ENCODE assay signal across 23 cellular contexts in genomic region chr3:70400194-70400593, GRCh38.
DNase-seq lines count a peak whose midpoint lies in the region; ATAC-seq and TF ChIP-seq lines count a peak whose summit lies in the region.
"Had no signal": no experiment of that assay in that cellular context is flagged by ENCODE, and none has a peak within 500 bp of the region (broad histone marks: within the 10 kb centered on the region; RNA-seq: fewer than 3 reads in every experiment).

No MANE protein-coding gene starts in this region.

- no peak for TF ChIP-seq EP300 in stomach (IDR thresholded peaks at IDR 0.05)

- H3K4me1 ChIP-seq in stomach = no peaks in the 10 kb centered on the region
- H3K4me1 ChIP-seq: colonic mucosa, HAP-1, tibial nerve had no signal

- no peaks in the 10 kb centered on the region for H3K9me3 ChIP-seq in stomach
- H3K9me3 ChIP-seq: colonic mucosa, HAP-1 had no signal

- ATAC-seq in GM19351 (IDR thresholded peaks at IDR 0.05; ENCODE audit: unreplicated experiment) (peak; percentile 93), HG02571 (IDR thresholded peaks at IDR 0.05; ENCODE audit: unreplicated experiment) (peak; percentile 70), HG03103 (IDR thresholded peaks at IDR 0.05; ENCODE audit: low read depth, unreplicated experiment) (peak; percentile 74), GM21447 (IDR thresholded peaks at IDR 0.05; ENCODE audit: unreplicated experiment) (no peak), HG03378 (IDR thresholded peaks at IDR 0.05; ENCODE audit: unreplicated experiment) (no peak)
- ATAC-seq: HepG2; Right ventricle myocardium inferior; stimulated activated naive B cell treated with anti-CD40 and anti-IgM and Interleukin-4, amounts not matched to agents 10 μg/mL and 1 μg/mL and 100 μg/mL, for 72 hours; T-cell had no signal

- no peak overlapping the region for H3K4me3 ChIP-seq in GM12865 (ENCODE audit: low read depth, low read length)
- H3K4me3 ChIP-seq in stomach = no peak overlapping the region
- H3K4me3 ChIP-seq: colonic mucosa, HAP-1, tibial nerve had no signal

- peak; percentile 9 for DNase-seq in GM12865 (ENCODE audit: low read depth)
- DNase-seq in stomach = no peak
- no peak for DNase-seq in central memory CD4-positive, alpha-beta T cell
- DNase-seq: activated CD4-positive, alpha-beta T cell treated with anti-CD3 and anti-CD28 coated beads, Interleukin-2, amount 50 U/mL, for 1 hour; activated naive CD4-positive, alpha-beta T cell treated with anti-CD3 and anti-CD28 coated beads, Interleukin-2, amount 50 U/mL, for 16 hours; colonic mucosa; DMS 273 treated with DMSO at 0.1 percent for 48 hours; foreskin fibroblast; GF-D8; NCI-H1694 treated with DMSO at 0.1 percent for 48 hours; NCI-H510A treated with DMSO at 0.1 percent for 48 hours; stimulated activated CD4-positive, alpha-beta T cell treated with anti-CD3 and anti-CD28 coated beads, Interleukin-12 subunit alpha, Interleukin-12 subunit beta, amount 100 ng/mL, for 4 hours; stimulated activated naive B cell treated with anti-CD40 and anti-IgM and Interleukin-4, amounts not matched to agents 10 μg/mL and 1 μg/mL and 100 μg/mL, for 72 hours; T-cell had no signal

- H3K27ac ChIP-seq in stomach = no peak overlapping the region
- H3K27ac ChIP-seq: colonic mucosa, tibial nerve had no signal

- 77 to 91% (median 87%) methylated on average over 3 of the region's 3 CpGs for WGBS in stomach, 5 donors

- H3K36me3 ChIP-seq in stomach = no peaks in the 10 kb centered on the region
- H3K36me3 ChIP-seq: colonic mucosa, HAP-1, tibial nerve had no signal

- TF ChIP-seq CTCF in GM12865 (IDR thresholded peaks at IDR 0.05; ENCODE audit: insufficient read depth, low read depth, low read length, missing control alignments) (no peak), stomach (IDR thresholded peaks at IDR 0.05) (no peak)

- intact Hi-C loops in stomach (cut with DNase I; ENCODE audit: low total_unique reads) = no loop called here

- H3K27me3 ChIP-seq in stomach = no peaks in the 10 kb centered on the region
- H3K27me3 ChIP-seq: colonic mucosa, tibial nerve had no signal

- TF ChIP-seq POLR2A in stomach (IDR thresholded peaks at IDR 0.05) = no peak

Comparison
In these comparisons a context has a peak if more than half of its experiments do, and no peak if none do; other contexts are left out.
1. ATAC-seq: peak in GM19351 (single experiment), HG02571 (single experiment) and HG03103 (single experiment); none in GM21447 (single experiment) and HG03378 (single experiment).